ENCODE assay signal across 8 cellular contexts in genomic region chr14:91946313-91947195, GRCh38. TPM values are rescaled to one million over a fixed set of nuclear protein-coding genes. Genes with fewer than 3 reads are reported as not detected.
A peak's percentile ranks its signal among the peaks of the same experiment; 100 is the strongest.
DNase-seq lines count a peak whose midpoint lies in the region; ATAC-seq and TF ChIP-seq lines count a peak whose summit lies in the region.

No MANE protein-coding gene starts in this region.

- POLR2A ChIA-PET in CD4-positive, alpha-beta memory T cell (lab: Charles Lee; ENCODE audit: partially characterized antibody), result interaction anchor here (1.0 kb wide), 1 partner anchor 151 kb away, joined by 3 read pairs; no protein-coding TSS in a partner anchor

- intact Hi-C loops in CD4-positive, alpha-beta memory T cell (cut with micrococcal nuclease), result no loop called here

- H3K27me3 ChIP-seq in CD4-positive, alpha-beta memory T cell (ENCODE audit: insufficient read depth, low read length), result peaks cover 10% of the 10 kb centered on the region
- H3K27me3 ChIP-seq in SJSA1 (replicated peaks) (peaks cover 6% of the 10 kb centered on the region; the same call in 1 of the 2 replicates), fibroblast of lung (ENCODE audit: control insufficient read depth, insufficient read depth, low read length) (no peaks in the 10 kb centered on the region), neural progenitor cell (peaks cover 69% of the 10 kb centered on the region)

- TF ChIP-seq CTCF in fibroblast of lung (conservative IDR thresholded peaks at IDR 0.05 in 1 of 2, IDR thresholded peaks at IDR 0.05 in 1 of 2; ENCODE audit: low read depth in 1 of 2, low read length in 2 of 2), result no peak
- TF ChIP-seq CTCF in neural progenitor cell (IDR thresholded peaks at IDR 0.05), result no peak

- peak overlapping the region in 1 of 7 donors; percentile 60 for H3K27ac Mint-ChIP-seq in CD4-positive, alpha-beta memory T cell
- no peak overlapping the region for H3K27ac Mint-ChIP-seq in neural progenitor cell

- H3K27me3 Mint-ChIP-seq in CD4-positive, alpha-beta memory T cell, result peaks cover 15 to 18% of the 10 kb centered on the region in 2 donors
- peaks cover 28% of the 10 kb centered on the region for H3K27me3 Mint-ChIP-seq in neural progenitor cell (ENCODE audit: insufficient read depth, low read depth)

- no peaks in the 10 kb centered on the region for H3K36me3 ChIP-seq in CD4-positive, alpha-beta memory T cell (ENCODE audit: insufficient read depth, low read length)
- H3K36me3 ChIP-seq in SJSA1 (no peaks in the 10 kb centered on the region), fibroblast of lung (ENCODE audit: control insufficient read depth, insufficient read depth, low read length) (no peaks in the 10 kb centered on the region), neural progenitor cell (no peaks in the 10 kb centered on the region)

- H3K9ac ChIP-seq in fibroblast of lung (ENCODE audit: insufficient read depth, low read length) (peak overlapping the region; percentile 62), neural progenitor cell (no peak overlapping the region)

- H3K79me2 ChIP-seq in fibroblast of lung (ENCODE audit: control insufficient read depth, insufficient read depth, low read length) (peaks cover 14% of the 10 kb centered on the region), neural progenitor cell (ENCODE audit: low read depth) (no peaks in the 10 kb centered on the region)

- DNase-seq in CD4-positive, alpha-beta memory T cell, result no peak
- DNase-seq in SJSA1 (ENCODE audit: low read depth in 1 of 2, low spot score in 2 of 2), result peak in 1 of 2 experiments; percentile 21
- peak; percentile 33 to 50 for DNase-seq in fibroblast of lung (ENCODE audit: low read depth in 2 of 2)
- DNase-seq in neural progenitor cell (ENCODE audit: low spot score), result no peak
- no peak for DNase-seq in stimulated activated naive CD4-positive, alpha-beta T cell (lab: John Stamatoyannopoulos, UW)
- no peak for DNase-seq in SKM-1 (lab: John Stamatoyannopoulos, UW; ENCODE audit: unreplicated experiment)

- no peaks in the 10 kb centered on the region for H3K36me3 Mint-ChIP-seq in CD4-positive, alpha-beta memory T cell
- no peaks in the 10 kb centered on the region for H3K36me3 Mint-ChIP-seq in neural progenitor cell

- H3F3A ChIP-seq in neural progenitor cell (ENCODE audit: low read depth), result peaks cover 15% of the 10 kb centered on the region

- H3K9me3 Mint-ChIP-seq in CD4-positive, alpha-beta memory T cell, result no peaks in the 10 kb centered on the region
- no peaks in the 10 kb centered on the region for H3K9me3 Mint-ChIP-seq in neural progenitor cell

- H3K4me1 ChIP-seq in CD4-positive, alpha-beta memory T cell (ENCODE audit: insufficient read depth, low read length), result peaks cover 9% of the 10 kb centered on the region
- H3K4me1 ChIP-seq in SJSA1 (replicated peaks) (no peaks in the 10 kb centered on the region; the same call in 1 of the 2 replicates), fibroblast of lung (ENCODE audit: control insufficient read depth, extremely low read depth, insufficient read depth, low read length) (peaks cover 5% of the 10 kb centered on the region), neural progenitor cell (no peaks in the 10 kb centered on the region)

- H3K4me2 ChIP-seq in fibroblast of lung (ENCODE audit: extremely low read depth, insufficient read depth, low read length) (peak overlapping the region; percentile 92), neural progenitor cell (peak overlapping the region; percentile 87)

- peaks cover 2 to 16% (median 13%) of the 10 kb centered on the region in 4 donors for H3K4me1 Mint-ChIP-seq in CD4-positive, alpha-beta memory T cell
- peaks cover 17% of the 10 kb centered on the region for H3K4me1 Mint-ChIP-seq in neural progenitor cell

- H3K4me3 Mint-ChIP-seq in CD4-positive, alpha-beta memory T cell, result peak overlapping the region; percentile 82 to 96 (median 89)
- peak overlapping the region; percentile 87 for H3K4me3 Mint-ChIP-seq in neural progenitor cell

- CTCF ChIA-PET in CD4-positive, alpha-beta memory T cell (lab: Charles Lee; ENCODE audit: partially characterized antibody), result interaction anchor here (1.2 to 1.4 kb wide), 2 partner anchors 35 to 50 kb away, joined by 4 read pairs; no protein-coding TSS in a partner anchor

- no peaks in the 10 kb centered on the region for H3K9me3 ChIP-seq in CD4-positive, alpha-beta memory T cell (ENCODE audit: control insufficient read depth in 1 of 2, low read length in 2 of 2)
- H3K9me3 ChIP-seq in SJSA1 (replicated peaks) (no peaks in the 10 kb centered on the region), fibroblast of lung (ENCODE audit: control insufficient read depth, insufficient read depth, low read depth, low read length) (no peaks in the 10 kb centered on the region), neural progenitor cell (ENCODE audit: low read depth) (no peaks in the 10 kb centered on the region)

- ATAC-seq in GM21576 (IDR thresholded peaks at IDR 0.05; ENCODE audit: unreplicated experiment) (no peak), HG03521 (IDR thresholded peaks at IDR 0.05; ENCODE audit: unreplicated experiment) (no peak)

- no peaks in the 10 kb centered on the region for H4K20me1 ChIP-seq in fibroblast of lung (ENCODE audit: control insufficient read depth, extremely low read depth, insufficient read depth, low read length)
- peaks cover 4% of the 10 kb centered on the region for H4K20me1 ChIP-seq in neural progenitor cell (ENCODE audit: low read depth)

- H2AFZ ChIP-seq in fibroblast of lung (ENCODE audit: low read length) (peak overlapping the region; percentile 16), neural progenitor cell (replicated peaks) (no peak overlapping the region)

- no peak overlapping the region for H3K27ac ChIP-seq in CD4-positive, alpha-beta memory T cell (ENCODE audit: low read depth, low read length)
- peak overlapping the region; percentile 0; the same call in 1 of the 2 replicates for H3K27ac ChIP-seq in SJSA1
- H3K27ac ChIP-seq in fibroblast of lung (ENCODE audit: insufficient read depth, low read length), result peak overlapping the region; percentile 50
- H3K27ac ChIP-seq in neural progenitor cell, result no peak overlapping the region

- H3K4me3 ChIP-seq in CD4-positive, alpha-beta memory T cell (ENCODE audit: low read length in 2 of 2), result peak overlapping the region in 1 of 2 donors; percentile 17
- peak overlapping the region; percentile 45 for H3K4me3 ChIP-seq in SJSA1
- H3K4me3 ChIP-seq in fibroblast of lung (replicated peaks in 1 of 4; ENCODE audit: control extremely low read depth in 1 of 4, insufficient read depth in 1 of 4, low read depth in 3 of 4, low read length in 4 of 4), result peak overlapping the region; percentile 66 to 98 (median 81)
- H3K4me3 ChIP-seq in neural progenitor cell, result peak overlapping the region; percentile 47

RNA-seq across cellular contexts. Expression of gene FBLN5, which starts 0.9 kb away (rescaled TPM):
- total RNA-seq in CD4-positive, alpha-beta memory T cell, result 1 to 10 TPM; 7.9 to 8.0 TPM
- polyA plus RNA-seq in CD4-positive, alpha-beta memory T cell, result 10 to 100 TPM; 23.7 TPM
- total RNA-seq in SJSA1 (2014; rRNA removed; shearing (Covaris generic)), result 5.1 and 18.7 TPM in 2 replicates
- 13.4 and 33.4 TPM in 2 replicates for total RNA-seq in fibroblast of lung
- polyA plus RNA-seq in fibroblast of lung, result 47.5 and 50.4 TPM in 2 replicates
- 188 and 196 TPM in 2 replicates for polyA plus RNA-seq in fibroblast of lung (2012)
- polyA minus RNA-seq in fibroblast of lung (ENCODE audit: low replicate concordance), result 198 and 257 TPM in 2 replicates
- total RNA-seq in neural progenitor cell (ENCODE audit: low replicate concordance), result not detected in 2 replicates

Comparison
In these comparisons a context has a peak if more than half of its experiments do, and no peak if none do; other contexts are left out.
1. DNase-seq: peak in fibroblast of lung (2 of 2); none in CD4-positive, alpha-beta memory T cell (0 of 5), neural progenitor cell (single experiment), stimulated activated naive CD4-positive, alpha-beta T cell (0 of 6) and SKM-1 (single experiment).
2. H3K27ac ChIP-seq: peak in SJSA1 (single experiment) and fibroblast of lung (single experiment); none in CD4-positive, alpha-beta memory T cell (single experiment) and neural progenitor cell (single experiment).